In the genomic region with DNA sequence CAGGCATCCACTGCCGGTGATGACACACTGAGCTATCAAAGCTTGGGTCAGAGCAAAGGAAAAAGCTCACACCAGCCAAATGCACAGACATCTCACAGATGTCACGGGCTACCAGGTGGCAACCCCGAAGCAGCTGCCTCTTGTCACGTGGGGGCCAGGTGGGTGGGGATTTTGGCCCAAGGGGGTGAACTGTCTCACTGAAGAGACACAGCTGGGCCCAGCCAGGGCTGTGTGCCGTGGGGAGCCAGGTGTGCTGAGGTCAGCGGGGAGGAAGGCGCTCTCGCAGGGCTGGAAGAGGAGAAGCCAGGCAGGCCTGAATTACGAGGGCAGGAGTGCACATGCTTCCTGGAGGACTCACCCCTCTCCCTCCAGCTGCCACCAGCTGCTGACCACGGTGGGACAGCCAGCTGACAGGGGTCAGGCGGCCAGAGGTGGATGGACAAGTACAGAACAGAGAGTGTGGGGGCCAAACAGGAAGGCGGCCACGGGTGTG, we compare ENCODE assay signal across 10 cellular contexts. TPM values are rescaled to one million over a fixed set of nuclear protein-coding genes. Genes with fewer than 3 reads are reported as not detected.
DNase-seq lines count a peak whose midpoint lies in the region; ATAC-seq and TF ChIP-seq lines count a peak whose summit lies in the region.
"Had no signal": no experiment of that assay in that cellular context is flagged by ENCODE, and none has a peak within 500 bp of the region (broad histone marks: within the 10 kb centered on the region; RNA-seq: fewer than 3 reads in every experiment).

No MANE protein-coding gene starts in this region.

- H4K20me1 ChIP-seq in BLaER1: no peaks in the 10 kb centered on the region

- H3K4me2 ChIP-seq in BLaER1: peak overlapping the region; percentile 85

- TF ChIP-seq CTCF in endothelial cell (IDR thresholded peaks at IDR 0.05; ENCODE audit: unreplicated experiment): no peak

- H3K36me3 ChIP-seq in BLaER1: no peaks in the 10 kb centered on the region

- H3K4me3 ChIP-seq in BLaER1: no peak overlapping the region
- H3K4me3 ChIP-seq in Jurkat, Clone E6-1 (ENCODE audit: low read length): no peak overlapping the region

- peaks cover 87% of the 10 kb centered on the region for H3K4me1 Mint-ChIP-seq in endothelial cell (ENCODE audit: unreplicated experiment)

- H3K4me1 ChIP-seq in BLaER1: peaks cover 78% of the 10 kb centered on the region

- no peaks in the 10 kb centered on the region for H3K9me3 ChIP-seq in BLaER1

- H3K36me3 Mint-ChIP-seq in endothelial cell (ENCODE audit: low read depth, unreplicated experiment): no peaks in the 10 kb centered on the region

- H3K27ac ChIP-seq in BLaER1: peak overlapping the region; percentile 83; the same call in 1 of the 2 replicates

- no peaks in the 10 kb centered on the region for H3K9me3 Mint-ChIP-seq in endothelial cell (ENCODE audit: unreplicated experiment)

- peak; percentile 78 for ATAC-seq in GM19397 (IDR thresholded peaks at IDR 0.05; ENCODE audit: unreplicated experiment)
- no peak for ATAC-seq in HG03565 (IDR thresholded peaks at IDR 0.05; ENCODE audit: unreplicated experiment)
- ATAC-seq: HCT116, SK-N-SH treated with all-trans-retinoic acid at 6 μM for 48 hours had no signal

- H3K27me3 Mint-ChIP-seq in endothelial cell (ENCODE audit: unreplicated experiment): peaks cover 6% of the 10 kb centered on the region

- no peaks in the 10 kb centered on the region for H3K27me3 ChIP-seq in BLaER1

- no peak overlapping the region; the same call in 1 of the 2 replicates for H3K9ac ChIP-seq in BLaER1

- H3K27ac Mint-ChIP-seq in endothelial cell (ENCODE audit: unreplicated experiment): peak overlapping the region; percentile 99

- no peak overlapping the region for H3K4me3 Mint-ChIP-seq in endothelial cell (ENCODE audit: unreplicated experiment)

- peak; percentile 28 for DNase-seq in Jurkat, Clone E6-1 (ENCODE audit: low read depth, low spot score)
- DNase-seq in endothelial cell (ENCODE audit: low spot score) (no peak), SKM-1 (lab: John Stamatoyannopoulos, UW; ENCODE audit: unreplicated experiment) (no peak), DMS114 treated with DMSO at 0.1 percent for 48 hours (lab: John Stamatoyannopoulos, UW; ENCODE audit: unreplicated experiment) (no peak)
- DNase-seq in central memory CD4-positive, alpha-beta T cell: no peak

RNA-seq across cellular contexts. Expression of a gene that starts 32.4 kb away (rescaled TPM):
- polyA plus RNA-seq in Jurkat, Clone E6-1 (2012; ENCODE audit: insufficient read depth, insufficient read length): not detected
- 17.3 TPM for total RNA-seq in endothelial cell (ENCODE audit: unreplicated experiment)
